Comparison of ENCODE assay signal across 8 cellular contexts in genomic region chr1:180586671-180587155, GRCh38. TPM values are rescaled to one million over a fixed set of nuclear protein-coding genes. Genes with fewer than 3 reads are reported as not detected.
A peak's percentile ranks its signal among the peaks of the same experiment; 100 is the strongest.
DNase-seq lines count a peak whose midpoint lies in the region; TF ChIP-seq lines count a peak whose summit lies in the region.

No MANE protein-coding gene starts in this region.

- DNase-seq in Daoy (ENCODE audit: low read depth) = peak; percentile 65
- DNase-seq in NCI-H1436 treated with DMSO at 0.1 percent for 48 hours (lab: John Stamatoyannopoulos, UW) = peak; percentile 71
- DNase-seq in amniotic stem cell (lab: John Stamatoyannopoulos, UW) = peak; percentile 48
- peak; percentile 42 for DNase-seq in myocyte (ENCODE audit: low read depth)
- no peak for DNase-seq in mesenteric fat pad (ENCODE audit: low spot score)
- no peak for DNase-seq in NCI-H1048 (lab: John Stamatoyannopoulos, UW)
- no peak for DNase-seq in ascending aorta (ENCODE audit: low spot score in 2 of 2)
- no peak for DNase-seq in activated effector memory CD4-positive, alpha-beta T cell treated with anti-CD3 and anti-CD28 coated beads, Interleukin-2, amount 50 U/mL, for 16 hours

- peaks cover 3 to 18% of the 10 kb centered on the region in 2 donors for H3K9me3 ChIP-seq in ascending aorta

- H3K4me3 ChIP-seq in ascending aorta = no peak overlapping the region

- peak overlapping the region in 1 of 2 donors; percentile 53 for H3K27ac ChIP-seq in ascending aorta

- H3K4me1 ChIP-seq in ascending aorta = peaks cover 6 to 9% of the 10 kb centered on the region in 2 donors

- no peaks in the 10 kb centered on the region for H3K36me3 ChIP-seq in ascending aorta

- no peak for TF ChIP-seq CTCF in ascending aorta (IDR thresholded peaks at IDR 0.05)

- intact Hi-C loops in ascending aorta (cut with DNase I) = loop anchor here (1.0 kb wide), 2 partner anchors 44 to 46 kb away; partner anchors contain the start of gene XPR1

- no peaks in the 10 kb centered on the region for H3K27me3 ChIP-seq in ascending aorta

RNA-seq across cellular contexts. Expression of gene OVAAL, which starts 27.9 kb away (rescaled TPM):
- 1.1 TPM in 1 of 2 replicates, not detected in the other for total RNA-seq in Daoy (2014; rRNA removed; shearing (Covaris generic))
- total RNA-seq in myocyte (3.3 and 4.1 TPM in 2 replicates), mesenteric fat pad (not detected), ascending aorta (not detected)
- polyA plus RNA-seq in myocyte (2012) = 1.5 TPM

RNA-seq across cellular contexts. Expression of gene XPR1, which starts 45.1 kb away (rescaled TPM):
- total RNA-seq in Daoy (2014; rRNA removed; shearing (Covaris generic)) = 11.3 and 13.4 TPM in 2 replicates
- total RNA-seq in myocyte (25.3 and 30.4 TPM in 2 replicates), mesenteric fat pad (15.8 TPM), ascending aorta (41.6 TPM)
- 13.2 TPM for polyA plus RNA-seq in myocyte (2012)

Comparison
In these comparisons a context has a peak if more than half of its experiments do, and no peak if none do; other contexts are left out.
1. DNase-seq: peak in Daoy (single experiment), NCI-H1436 treated with DMSO at 0.1 percent for 48 hours (single experiment), amniotic stem cell (single experiment) and myocyte (single experiment); none in mesenteric fat pad (single experiment), NCI-H1048 (single experiment), ascending aorta (0 of 2) and activated effector memory CD4-positive, alpha-beta T cell treated with anti-CD3 and anti-CD28 coated beads, Interleukin-2, amount 50 U/mL, for 16 hours (single experiment).